Comparison of ENCODE assay signal across 8 cellular contexts in the genomic region with DNA sequence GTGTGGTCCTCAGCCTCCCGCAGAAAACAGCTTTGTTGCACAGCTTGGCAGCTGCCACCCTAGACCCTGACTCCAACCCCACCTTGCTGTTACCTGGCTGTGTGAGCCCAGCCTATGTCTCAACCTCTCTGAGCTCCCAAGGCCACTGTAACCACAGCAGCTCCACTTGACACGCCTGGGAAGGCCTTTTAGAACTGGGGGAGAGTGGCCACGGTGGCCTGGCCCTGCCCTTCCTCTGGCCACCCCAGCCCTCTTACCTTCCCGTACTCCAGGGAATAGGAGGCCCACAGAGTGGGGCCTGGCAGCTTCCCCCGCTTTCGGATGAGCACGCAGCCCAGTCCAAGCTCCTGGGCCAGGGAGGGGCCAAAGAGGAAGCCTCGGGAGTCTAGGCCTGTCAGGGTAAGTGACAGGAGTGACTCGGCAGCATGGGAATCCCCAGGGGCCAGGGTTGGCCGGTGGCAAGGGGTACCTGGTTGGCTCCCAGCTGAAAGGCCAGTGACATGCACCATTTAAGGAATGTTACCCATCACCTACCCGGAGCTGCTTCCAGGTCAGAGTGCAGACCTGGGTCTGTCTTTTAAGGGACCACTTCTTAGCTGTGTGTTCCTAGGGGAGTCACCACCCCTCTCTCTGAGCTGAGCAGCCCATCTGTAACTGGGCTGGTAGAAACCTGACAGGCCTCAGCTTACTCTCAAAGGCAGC. TPM values are rescaled to one million over a fixed set of nuclear protein-coding genes. Genes with fewer than 3 reads are reported as not detected.
DNase-seq lines count a peak whose midpoint lies in the region; ATAC-seq and TF ChIP-seq lines count a peak whose summit lies in the region.

No MANE protein-coding gene starts in this region.

- ATAC-seq in GM19467 (IDR thresholded peaks at IDR 0.05; ENCODE audit: unreplicated experiment) = no peak

- H3K27me3 ChIP-seq in mononuclear cell (ENCODE audit: insufficient read depth, low read length) = no peaks in the 10 kb centered on the region

- DNase-seq in EL = peak; percentile 43
- DNase-seq in MV-4-11 (lab: John Stamatoyannopoulos, UW) = peak; percentile 46
- no peak for DNase-seq in astrocyte of the spinal cord (ENCODE audit: low read depth, low spot score)
- DNase-seq in Ammon's horn (ENCODE audit: low spot score) = no peak
- no peak for DNase-seq in AG08396 (ENCODE audit: low spot score)
- DNase-seq in NCI-H2171 (lab: John Stamatoyannopoulos, UW) = no peak

- TF ChIP-seq CTCF in astrocyte of the spinal cord (IDR thresholded peaks at IDR 0.05; ENCODE audit: low read depth, low read length) = no peak

- H3K4me1 ChIP-seq in mononuclear cell (ENCODE audit: insufficient read depth, low read length) = peaks cover 34% of the 10 kb centered on the region

- H3K4me3 ChIP-seq in astrocyte of the spinal cord (ENCODE audit: low read depth, low read length) (peak overlapping the region; percentile 61), mononuclear cell (ENCODE audit: low read length) (peak overlapping the region; percentile 48)

- H3K9me3 ChIP-seq in mononuclear cell (ENCODE audit: low read depth, low read length) = no peaks in the 10 kb centered on the region

- in situ Hi-C loops in astrocyte of the spinal cord (cut with HindIII; ENCODE audit: low sequenced_read_pairs) = no loop called here

RNA-seq across cellular contexts. Expression of a gene that starts 1.4 kb away (rescaled TPM):
- 70.8 TPM for total RNA-seq in mononuclear cell

RNA-seq across cellular contexts. Expression of a gene that starts 6.7 kb away (rescaled TPM):
- 0.42 TPM for total RNA-seq in mononuclear cell

RNA-seq across cellular contexts. Expression of a gene that starts 25.3 kb away (rescaled TPM):
- total RNA-seq in mononuclear cell = 54.5 TPM

RNA-seq across cellular contexts. Expression of a gene that starts 46.4 kb away (rescaled TPM):
- total RNA-seq in mononuclear cell = 21.6 TPM

RNA-seq across cellular contexts. Expression of a gene that starts 46.6 kb away (rescaled TPM):
- total RNA-seq in mononuclear cell = 24.0 TPM

Comparison
In these comparisons a context has a peak if more than half of its experiments do, and no peak if none do; other contexts are left out.
1. DNase-seq: peak in EL (single experiment) and MV-4-11 (single experiment); none in astrocyte of the spinal cord (single experiment), Ammon's horn (single experiment), AG08396 (single experiment) and NCI-H2171 (single experiment).